1 cellular context compared by ENCODE assay signal in the genomic region with DNA sequence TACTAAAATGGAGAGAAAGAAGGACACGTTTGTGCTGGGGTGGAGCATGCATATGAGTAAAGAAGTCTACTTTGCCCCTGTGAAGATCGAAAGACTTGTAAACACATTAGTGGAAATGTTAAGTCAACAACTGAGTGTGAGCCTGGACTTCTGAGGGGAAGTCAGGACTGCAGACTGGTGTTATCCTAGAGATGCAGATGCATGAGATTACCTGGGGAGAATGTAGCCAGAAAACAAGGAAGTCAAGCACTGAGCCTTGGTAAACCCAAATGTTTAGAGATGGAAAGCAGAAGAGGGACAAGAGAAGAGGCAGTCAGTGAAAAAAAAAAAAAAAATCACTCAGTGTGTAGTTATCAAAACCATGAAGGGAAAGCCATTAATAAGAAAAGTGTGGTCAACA.
TF ChIP-seq lines count a peak whose summit lies in the region.

No MANE protein-coding gene starts in this region.

TF ChIP-seq in H1, 55 proteins besides CTCF, POLR2A, EP300 and RAD21 (continued from another document):
- TF ChIP-seq SRF (IDR thresholded peaks at IDR 0.05; ENCODE audit: low read depth, low read length) (no peak), EGR1 (IDR thresholded peaks at IDR 0.05; ENCODE audit: borderline replicate concordance, low read depth, low read length) (no peak), NANOG (IDR thresholded peaks at IDR 0.05; ENCODE audit: insufficient read depth, low read depth, low read length, poor library complexity, severe bottlenecking) (no peak), SIN3A (conservative IDR thresholded peaks at IDR 0.05 in 1 of 2, IDR thresholded peaks at IDR 0.05 in 1 of 2; ENCODE audit: low read depth in 1 of 2, low read length in 2 of 2) (no peak), MAFK (IDR thresholded peaks at IDR 0.05; ENCODE audit: low read depth, low read length) (no peak), JUND (IDR thresholded peaks at IDR 0.05; ENCODE audit: low read length) (no peak), SP2 (IDR thresholded peaks at IDR 0.05; ENCODE audit: low read length) (no peak), JUN (IDR thresholded peaks at IDR 0.05; ENCODE audit: low read depth, low read length) (no peak), CHD2 (IDR thresholded peaks at IDR 0.05; ENCODE audit: low read length) (no peak), RFX5 (IDR thresholded peaks at IDR 0.05; ENCODE audit: borderline replicate concordance, low read depth, low read length) (no peak), HDAC2 (IDR thresholded peaks at IDR 0.05; ENCODE audit: borderline replicate concordance in 1 of 2, low read depth in 2 of 2, low read length in 2 of 2) (no peak), FOSL1 (IDR thresholded peaks at IDR 0.05; ENCODE audit: insufficient read depth, low read depth, low read length) (no peak), BCL11A (IDR thresholded peaks at IDR 0.05; ENCODE audit: low read depth in 2 of 2, low read length in 2 of 2) (no peak), SIX5 (IDR thresholded peaks at IDR 0.05; ENCODE audit: low read depth, low read length) (no peak)
